Comparison of ENCODE assay signal across 22 cellular contexts in genomic region chr17:80817321-80817845, GRCh38.
DNase-seq lines count a peak whose midpoint lies in the region; ATAC-seq and TF ChIP-seq lines count a peak whose summit lies in the region.
"Had no signal": no experiment of that assay in that cellular context is flagged by ENCODE, and none has a peak within 500 bp of the region (broad histone marks: within the 10 kb centered on the region; RNA-seq: fewer than 3 reads in every experiment).

No MANE protein-coding gene starts in this region.

- H3K4me3 ChIP-seq in RWPE2 (ENCODE audit: severe bottlenecking) (no peak overlapping the region), spleen (no peak overlapping the region), testis (no peak overlapping the region)
- H3K4me3 ChIP-seq: GM23248, thyroid gland had no signal

- H3K9me3 Mint-ChIP-seq in activated naive CD4-positive, alpha-beta T cell treated with anti-CD3 and anti-CD28 coated beads for 36 hours, result no peaks in the 10 kb centered on the region
- no peaks in the 10 kb centered on the region for H3K9me3 Mint-ChIP-seq in chondrocyte (ENCODE audit: low read depth)
- H3K9me3 Mint-ChIP-seq: activated T-cell treated with anti-CD3 and anti-CD28 coated beads, Interleukin-2, amount 50 U/mL, for 72 hours; CD4-positive, CD25-positive, alpha-beta regulatory T cell had no signal

- H3K4me1 ChIP-seq in RWPE2 (ENCODE audit: insufficient read depth, poor library complexity, severe bottlenecking), result peaks cover 10% of the 10 kb centered on the region
- peaks cover 0 to 24% (median 5%) of the 10 kb centered on the region in 6 donors for H3K4me1 ChIP-seq in spleen
- no peaks in the 10 kb centered on the region for H3K4me1 ChIP-seq in testis

- H3K36me3 Mint-ChIP-seq in activated naive CD4-positive, alpha-beta T cell treated with anti-CD3 and anti-CD28 coated beads for 36 hours (ENCODE audit: low read depth), result peaks cover 11% of the 10 kb centered on the region
- H3K36me3 Mint-ChIP-seq in chondrocyte (ENCODE audit: low read depth), result peaks cover 1% of the 10 kb centered on the region

- H3K4me1 Mint-ChIP-seq in activated naive CD4-positive, alpha-beta T cell treated with anti-CD3 and anti-CD28 coated beads for 36 hours (ENCODE audit: low read depth), result peaks cover 57% of the 10 kb centered on the region
- peaks cover 9% of the 10 kb centered on the region for H3K4me1 Mint-ChIP-seq in chondrocyte (ENCODE audit: low read depth)

- H3K4me3 Mint-ChIP-seq in activated naive CD4-positive, alpha-beta T cell treated with anti-CD3 and anti-CD28 coated beads for 36 hours, result no peak overlapping the region
- H3K4me3 Mint-ChIP-seq in chondrocyte (ENCODE audit: unreplicated experiment), result no peak overlapping the region
- H3K4me3 Mint-ChIP-seq: activated T-cell treated with anti-CD3 and anti-CD28 coated beads, Interleukin-2, amount 50 U/mL, for 72 hours; CD4-positive, CD25-positive, alpha-beta regulatory T cell had no signal

- no peak overlapping the region for H3K27ac ChIP-seq in RWPE2 (ENCODE audit: poor library complexity, severe bottlenecking)
- H3K27ac ChIP-seq in spleen, result no peak overlapping the region
- H3K27ac ChIP-seq in testis, result no peak overlapping the region
- H3K27ac ChIP-seq: GM23248, HL-60, thyroid gland had no signal

- TF ChIP-seq POLR2A in spleen (IDR thresholded peaks at IDR 0.05), result no peak
- TF ChIP-seq POLR2A in testis (IDR thresholded peaks at IDR 0.05), result no peak

- ATAC-seq in RWPE2 (ENCODE audit: low read depth) (no peak; the same call in 2 of the 3 replicates), HG03097 (IDR thresholded peaks at IDR 0.05; ENCODE audit: low FRiP score, unreplicated experiment) (no peak), GM21381 (IDR thresholded peaks at IDR 0.05; ENCODE audit: unreplicated experiment) (no peak)
- ATAC-seq: activated T-cell treated with anti-CD3 and anti-CD28 coated beads, Interleukin-2, amount 50 U/mL, for 72 hours; sciatic nerve had no signal

- CTCF ChIA-PET in activated naive CD4-positive, alpha-beta T cell treated with anti-CD3 and anti-CD28 coated beads for 36 hours (lab: Charles Lee), result interaction anchor here (1.3 kb wide), 1 partner anchor 82 kb away, joined by 4 read pairs; no protein-coding TSS in a partner anchor

- DNase-seq in activated naive CD4-positive, alpha-beta T cell treated with anti-CD3 and anti-CD28 coated beads for 36 hours, result peak; percentile 4
- no peak for DNase-seq in activated naive CD4-positive, alpha-beta T cell (lab: John Stamatoyannopoulos, UW)
- peak; percentile 49 for DNase-seq in RWPE2 (ENCODE audit: low spot score)
- peak; percentile 81 for DNase-seq in chondrocyte (ENCODE audit: low spot score)
- peak; percentile 52 for DNase-seq in spleen
- no peak for DNase-seq in testis
- DNase-seq: activated CD4-positive, alpha-beta T cell treated with anti-CD3 and anti-CD28 coated beads, Interleukin-2, amount 50 U/mL, for 4 hours; activated T-cell treated with anti-CD3 and anti-CD28 coated beads, Interleukin-2, amount 50 U/mL, for 72 hours; CD4-positive, CD25-positive, alpha-beta regulatory T cell; central memory CD4-positive, alpha-beta T cell; foreskin melanocyte; GF-D8; hippocampal formation; NCI-H1417; NCI-H2171 treated with DMSO at 0.1 percent for 48 hours; NCI-H526; thyroid gland had no signal

- no peak for TF ChIP-seq CTCF in RWPE2 (IDR thresholded peaks at IDR 0.05; ENCODE audit: poor library complexity, severe bottlenecking)
- no peak for TF ChIP-seq CTCF in chondrocyte (IDR thresholded peaks at IDR 0.05)
- TF ChIP-seq CTCF in spleen (IDR thresholded peaks at IDR 0.05 in 8 of 11, conservative IDR thresholded peaks at IDR 0.05 in 3 of 11), result no peak
- no peak for TF ChIP-seq CTCF in testis (IDR thresholded peaks at IDR 0.05)

- 90 to 97% (median 96%) methylated on average over 11 of the region's 11 CpGs for WGBS in spleen, 5 donors
- 95 to 97% methylated on average over 11 of the region's 11 CpGs for WGBS in testis, 2 donors

- H3K36me3 ChIP-seq in RWPE2 (ENCODE audit: low read depth), result peaks cover 9% of the 10 kb centered on the region
- peaks cover 0 to 29% (median 0%) of the 10 kb centered on the region in 6 donors for H3K36me3 ChIP-seq in spleen
- H3K36me3 ChIP-seq in testis (ENCODE audit: low read depth, missing control alignments), result no peaks in the 10 kb centered on the region
- H3K36me3 ChIP-seq: thyroid gland had no signal

- intact Hi-C loops in activated naive CD4-positive, alpha-beta T cell treated with anti-CD3 and anti-CD28 coated beads for 36 hours (cut with micrococcal nuclease), result no loop called here
- intact Hi-C loops in spleen (cut with DNase I; ENCODE audit: low total_unique reads), result no loop called here
- intact Hi-C loops in testis (cut with DNase I; ENCODE audit: low total_unique reads), result no loop called here

- H3K27me3 ChIP-seq in RWPE2 (ENCODE audit: insufficient read depth, poor library complexity, severe bottlenecking), result no peaks in the 10 kb centered on the region
- no peaks in the 10 kb centered on the region for H3K27me3 ChIP-seq in spleen (replicated peaks in 1 of 7)
- no peaks in the 10 kb centered on the region for H3K27me3 ChIP-seq in testis
- H3K27me3 ChIP-seq: thyroid gland had no signal

- peak overlapping the region; percentile 67 for H3K27ac Mint-ChIP-seq in activated naive CD4-positive, alpha-beta T cell treated with anti-CD3 and anti-CD28 coated beads for 36 hours
- H3K27ac Mint-ChIP-seq in chondrocyte (ENCODE audit: unreplicated experiment), result no peak overlapping the region

- H3K9me3 ChIP-seq in RWPE2 (ENCODE audit: severe bottlenecking) (no peaks in the 10 kb centered on the region), spleen (no peaks in the 10 kb centered on the region), testis (no peaks in the 10 kb centered on the region)
- H3K9me3 ChIP-seq: thyroid gland had no signal

- no peaks in the 10 kb centered on the region for H3K27me3 Mint-ChIP-seq in activated naive CD4-positive, alpha-beta T cell treated with anti-CD3 and anti-CD28 coated beads for 36 hours (ENCODE audit: low read depth)
- H3K27me3 Mint-ChIP-seq in chondrocyte (ENCODE audit: low read depth), result no peaks in the 10 kb centered on the region
- H3K27me3 Mint-ChIP-seq: CD4-positive, CD25-positive, alpha-beta regulatory T cell had no signal

Comparison
In these comparisons a context has a peak if more than half of its experiments do, and no peak if none do; other contexts are left out.
1. DNase-seq: peak in activated naive CD4-positive, alpha-beta T cell treated with anti-CD3 and anti-CD28 coated beads for 36 hours (single experiment), RWPE2 (single experiment), chondrocyte (single experiment) and spleen (single experiment); none in activated naive CD4-positive, alpha-beta T cell (0 of 4) and testis (single experiment).